In the genomic region with DNA sequence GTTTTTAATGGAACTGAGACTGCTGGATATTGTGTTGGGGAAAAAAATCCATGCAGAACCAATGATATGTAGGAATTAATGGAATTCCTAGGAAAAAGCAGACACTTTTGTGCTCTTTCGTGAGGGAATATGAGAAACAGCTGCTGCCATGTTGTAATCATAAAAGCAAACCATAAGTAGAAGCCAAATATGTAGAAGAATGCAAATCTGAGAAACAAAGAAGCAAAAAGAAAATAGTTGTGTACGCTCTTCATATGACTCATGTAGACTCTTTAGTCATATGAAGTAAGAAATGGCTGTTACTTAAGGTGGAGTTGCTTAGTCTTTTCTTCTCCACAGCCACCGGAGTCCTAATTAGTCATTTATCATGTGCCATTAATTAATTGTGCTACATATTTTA, we compare ENCODE assay signal across 22 cellular contexts.
"Had no signal": no experiment of that assay in that cellular context is flagged by ENCODE, and none has a peak within 500 bp of the region (broad histone marks: within the 10 kb centered on the region; RNA-seq: fewer than 3 reads in every experiment).

No MANE protein-coding gene starts in this region.

- H3K4me3 ChIP-seq: colonic mucosa, esophagus muscularis mucosa, left lung, mucosa of descending colon, suprapubic skin had no signal

- DNase-seq: activated CD4-positive, alpha-beta T cell treated with anti-CD3 and anti-CD28 coated beads, Interleukin-2, amount 50 U/mL, for 4 hours; activated CD4-positive, CD25-positive, alpha-beta regulatory T cell treated with anti-CD3 and anti-CD28 coated beads, Interleukin-2, amount 50 U/mL, for 72 hours; activated naive CD4-positive, alpha-beta T cell treated with Interleukin-2 at 50 U/mL for 16 hours; activated naive CD8-positive, alpha-beta T cell treated with anti-CD3 and anti-CD28 coated beads, Interleukin-2, amount 50 U/mL, for 24 hours; activated T-cell treated with anti-CD3 and anti-CD28 coated beads for 4 hours; caudate nucleus; colonic mucosa; hippocampal formation; kidney; left lung; mammary epithelial cell; mucosa of descending colon; natural killer cell; retina; stimulated activated CD4-positive, alpha-beta T cell treated with anti-CD3 and anti-CD28 coated beads, Interleukin-4, amount 100 ng/mL, for 1 hour; stimulated activated naive CD8-positive, alpha-beta T cell treated with anti-CD3 and anti-CD28 coated beads, Interleukin-15, Interleukin-2, amounts not matched to agents 100 U/mL and 50 U/mL, for 24 hours; T-helper 1 cell; trophoblast cell had no signal

- H3K4me1 Mint-ChIP-seq: activated naive CD8-positive, alpha-beta T cell treated with anti-CD3 and anti-CD28 coated beads, Interleukin-2, amount 50 U/mL, for 24 hours; natural killer cell had no signal

- H3K27ac Mint-ChIP-seq: activated naive CD8-positive, alpha-beta T cell treated with anti-CD3 and anti-CD28 coated beads, Interleukin-2, amount 50 U/mL, for 24 hours; natural killer cell had no signal

- H3K27me3 Mint-ChIP-seq: activated naive CD8-positive, alpha-beta T cell treated with anti-CD3 and anti-CD28 coated beads, Interleukin-2, amount 50 U/mL, for 24 hours had no signal

- H3K4me1 ChIP-seq: colonic mucosa, esophagus muscularis mucosa, left lung, parathyroid adenoma, suprapubic skin had no signal

- H3K9ac ChIP-seq: parathyroid adenoma had no signal

- ATAC-seq: activated naive CD8-positive, alpha-beta T cell treated with anti-CD3 and anti-CD28 coated beads, Interleukin-2, amount 50 U/mL, for 24 hours; left lung; mucosa of descending colon; natural killer cell; stimulated activated naive CD8-positive, alpha-beta T cell treated with anti-CD3 and anti-CD28 coated beads, Interleukin-15, Interleukin-2, amounts not matched to agents 100 U/mL and 50 U/mL, for 24 hours had no signal

- H3K27me3 ChIP-seq: colonic mucosa, esophagus muscularis mucosa, left lung, neutrophil, suprapubic skin had no signal

- H2AFZ ChIP-seq: parathyroid adenoma had no signal

- H3K79me2 ChIP-seq: parathyroid adenoma had no signal

- H3K36me3 ChIP-seq: colonic mucosa, esophagus muscularis mucosa, left lung, neutrophil, suprapubic skin had no signal

- H3K9me3 ChIP-seq: colonic mucosa, esophagus muscularis mucosa, left lung, mucosa of descending colon, neutrophil, suprapubic skin had no signal

- H3K4me3 Mint-ChIP-seq: activated naive CD8-positive, alpha-beta T cell treated with anti-CD3 and anti-CD28 coated beads, Interleukin-2, amount 50 U/mL, for 24 hours; natural killer cell had no signal

- H3K27ac ChIP-seq: colonic mucosa, esophagus muscularis mucosa, left lung, neutrophil, parathyroid adenoma, suprapubic skin had no signal
